1 cellular context compared by ENCODE assay signal in genomic region chr1:160829766-160830165, GRCh38.
TF ChIP-seq lines count a peak whose summit lies in the region.

No MANE protein-coding gene starts in this region.

TF ChIP-seq in GM23338, 12 proteins besides CTCF, POLR2A, EP300 and RAD21:
- TF ChIP-seq ZNF114 (CRISPR knock-in tag; IDR thresholded peaks at IDR 0.05): no peak
- TF ChIP-seq CREB1 (CRISPR knock-in tag; IDR thresholded peaks at IDR 0.05; ENCODE audit: low read depth): no peak
- no peak for TF ChIP-seq EZH2phosphoT487 (IDR thresholded peaks at IDR 0.05; ENCODE audit: unreplicated experiment)
TF ChIP-seq in GM23338: peak in this region for 0.
